Comparison of ENCODE assay signal across 20 cellular contexts in the genomic region with DNA sequence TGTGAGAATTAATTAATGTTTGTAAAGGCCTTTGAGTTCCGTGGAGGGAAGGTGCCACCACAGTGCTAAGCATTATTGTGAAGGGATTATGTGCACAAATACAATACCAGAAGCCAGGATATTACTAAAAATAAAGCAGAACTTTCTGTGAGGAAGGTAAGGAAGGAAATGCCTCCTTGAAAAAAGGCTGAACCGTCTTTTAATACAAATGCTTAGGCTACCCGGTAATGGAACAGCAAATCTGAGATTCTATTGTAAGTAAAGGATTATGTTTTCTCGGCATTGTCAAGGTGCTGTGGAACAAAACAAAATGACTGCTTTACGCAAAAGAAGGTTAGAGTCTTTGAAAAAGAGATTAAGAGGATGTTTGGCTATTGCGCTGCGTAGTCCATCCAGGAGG.
"Had no signal": no experiment of that assay in that cellular context is flagged by ENCODE, and none has a peak within 500 bp of the region (broad histone marks: within the 10 kb centered on the region; RNA-seq: fewer than 3 reads in every experiment).

No MANE protein-coding gene starts in this region.

- H3K36me3 ChIP-seq: ovary, sigmoid colon, spleen had no signal

- H3K27me3 ChIP-seq: ovary, sigmoid colon, spleen had no signal

- DNase-seq: activated CD4-positive, alpha-beta T cell treated with anti-CD3 and anti-CD28 coated beads, Interleukin-2, amount 10 ng/mL, durations not matched to agents 24 days and 14 days; activated CD8-positive, alpha-beta T cell treated with anti-CD3 and anti-CD28 coated beads for 36 hours; activated naive CD4-positive, alpha-beta T cell; activated naive CD8-positive, alpha-beta T cell treated with anti-CD3 and anti-CD28 coated beads for 36 hours; activated T-cell treated with anti-CD3 and anti-CD28 coated beads, Interleukin-2, amount 50 U/mL, for 1 hour; amniotic stem cell; caudate nucleus; endodermal cell; hippocampal formation; mammary epithelial cell; midbrain; ovary; sigmoid colon; spleen; stimulated activated naive B cell treated with anti-CD40 and anti-IgM and Interleukin-4, amounts not matched to agents 10 μg/mL and 1 μg/mL and 100 μg/mL, for 72 hours; T-cell; T1000 had no signal

- H3K4me1 ChIP-seq: sigmoid colon, spleen had no signal

- H3K4me3 ChIP-seq: ovary, sigmoid colon had no signal

- ATAC-seq: activated CD8-positive, alpha-beta T cell treated with anti-CD3 and anti-CD28 coated beads for 36 hours; activated T-helper 17 cell treated with anti-CD3 and anti-CD28 coated beads, Interleukin-2, amount 50 U/mL, for 72 hours; left lobe of liver; SK-N-SH treated with all-trans-retinoic acid at 6 μM for 48 hours; stimulated activated naive B cell treated with anti-CD40 and anti-IgM and Interleukin-4, amounts not matched to agents 10 μg/mL and 1 μg/mL and 100 μg/mL, for 72 hours; T-cell had no signal

- H3K27ac ChIP-seq: ovary, spleen had no signal

- H3K9me3 ChIP-seq: ovary, sigmoid colon had no signal
